ENCODE assay signal across 13 cellular contexts in genomic region chr1:26543444-26543835, GRCh38. TPM values are rescaled to one million over a fixed set of nuclear protein-coding genes. Genes with fewer than 3 reads are reported as not detected.
A peak's percentile ranks its signal among the peaks of the same experiment; 100 is the strongest.
DNase-seq lines count a peak whose midpoint lies in the region; ATAC-seq and TF ChIP-seq lines count a peak whose summit lies in the region.
"Had no signal": no experiment of that assay in that cellular context is flagged by ENCODE, and none has a peak within 500 bp of the region (broad histone marks: within the 10 kb centered on the region; RNA-seq: fewer than 3 reads in every experiment).

No MANE protein-coding gene starts in this region.

- intact Hi-C loops in PC-9 (cut with micrococcal nuclease; ENCODE audit: unreplicated experiment) (no loop called here), aorta (cut with DNase I) (no loop called here)

- WGBS in aorta, 2 donors = 76% methylated on average over 5 of the region's 5 CpGs

- H3K27me3 ChIP-seq in Peyer's patch (no peaks in the 10 kb centered on the region), PC-9 (ENCODE audit: insufficient read depth, low read depth) (no peaks in the 10 kb centered on the region), aorta (ENCODE audit: control insufficient read depth in 1 of 2, insufficient read depth in 2 of 2, low read length in 1 of 2) (no peaks in the 10 kb centered on the region)
- no peaks in the 10 kb centered on the region for H3K27me3 ChIP-seq in effector memory CD4-positive, alpha-beta T cell (replicated peaks; ENCODE audit: control insufficient read depth, insufficient read depth, low read length, poor library complexity, severe bottlenecking)

- no peak for ATAC-seq in GM19395 (IDR thresholded peaks at IDR 0.05; ENCODE audit: unreplicated experiment)
- ATAC-seq in aorta (ENCODE audit: low FRiP score) = no peak

- peaks cover 0 to 61% (median 0%) of the 10 kb centered on the region in 3 donors for H3K36me3 ChIP-seq in Peyer's patch
- H3K36me3 ChIP-seq in effector memory CD4-positive, alpha-beta T cell (ENCODE audit: control insufficient read depth, insufficient read depth, low read length) = peaks cover 9% of the 10 kb centered on the region
- H3K36me3 ChIP-seq in PC-9 (ENCODE audit: low read depth) = no peaks in the 10 kb centered on the region
- no peaks in the 10 kb centered on the region for H3K36me3 ChIP-seq in aorta (ENCODE audit: control insufficient read depth in 1 of 2, insufficient read depth in 2 of 2, low read length in 1 of 2)

- DNase-seq in T-helper 1 cell (no peak), Peyer's patch (no peak), PC-9 (no peak), aorta (no peak)
- no peak for DNase-seq in effector memory CD4-positive, alpha-beta T cell
- peak; percentile 41 for DNase-seq in stimulated activated CD8-positive, alpha-beta memory T cell treated with anti-CD3 and anti-CD28 coated beads, Interleukin-4, amount 100 ng/mL, for 48 hours
- DNase-seq: cortex of kidney, DND-41, glutamatergic neuron had no signal

- no TSS peak for BruUV-seq in PC-9 (replicated peaks; lab: Mats Ljungman, UMichigan)

- TF ChIP-seq CTCF in Peyer's patch (IDR thresholded peaks at IDR 0.05) (no peak), PC-9 (conservative IDR thresholded peaks at IDR 0.05) (no peak)

- no peaks in the 10 kb centered on the region for H3K27me3 Mint-ChIP-seq in T-helper 1 cell treated with Interleukin-12 subunit alpha and Interleukin-12 subunit beta and Interleukin-4 antibody, amounts not matched to agents 30 μg/mL and 1 μg/mL, for 36 hours (ENCODE audit: low read depth)

- no peaks in the 10 kb centered on the region for H3F3A ChIP-seq in PC-9 (ENCODE audit: insufficient read depth, low read depth)

- H2AFZ ChIP-seq in PC-9 = no peak overlapping the region

- no peaks in the 10 kb centered on the region for H3K9me2 ChIP-seq in PC-9 (ENCODE audit: insufficient read depth)

- no peak for TF ChIP-seq POLR2A in Peyer's patch (IDR thresholded peaks at IDR 0.05)

- H3K9me3 ChIP-seq in Peyer's patch (no peaks in the 10 kb centered on the region), PC-9 (ENCODE audit: insufficient read depth, low read depth) (no peaks in the 10 kb centered on the region), aorta (ENCODE audit: control insufficient read depth, low read length) (no peaks in the 10 kb centered on the region)
- no peaks in the 10 kb centered on the region for H3K9me3 ChIP-seq in effector memory CD4-positive, alpha-beta T cell (ENCODE audit: control insufficient read depth, low read length)

- H3K4me1 ChIP-seq in Peyer's patch (peaks cover 0 to 67% (median 47%) of the 10 kb centered on the region in 4 donors), PC-9 (replicated peaks; ENCODE audit: insufficient read depth) (no peaks in the 10 kb centered on the region), aorta (ENCODE audit: control insufficient read depth in 1 of 2, insufficient read depth in 2 of 2, low read length in 2 of 2) (no peaks in the 10 kb centered on the region)
- H3K4me1 ChIP-seq in effector memory CD4-positive, alpha-beta T cell (ENCODE audit: control insufficient read depth, insufficient read depth, low read length, poor library complexity, severe bottlenecking) = peaks cover 80% of the 10 kb centered on the region

- no peaks in the 10 kb centered on the region for H3K9me3 Mint-ChIP-seq in T-helper 1 cell treated with Interleukin-12 subunit alpha and Interleukin-12 subunit beta and Interleukin-4 antibody, amounts not matched to agents 30 μg/mL and 1 μg/mL, for 36 hours

- peaks cover 78% of the 10 kb centered on the region for H3K4me1 Mint-ChIP-seq in T-helper 1 cell treated with Interleukin-12 subunit alpha and Interleukin-12 subunit beta and Interleukin-4 antibody, amounts not matched to agents 30 μg/mL and 1 μg/mL, for 36 hours (ENCODE audit: low read depth)

- POLR2A ChIA-PET in PC-9 (lab: Charles Lee; ENCODE audit: unreplicated experiment) = no interaction called here

- CTCF ChIA-PET in PC-9 (lab: Charles Lee) = no interaction called here

- H3K36me3 Mint-ChIP-seq in T-helper 1 cell treated with Interleukin-12 subunit alpha and Interleukin-12 subunit beta and Interleukin-4 antibody, amounts not matched to agents 30 μg/mL and 1 μg/mL, for 36 hours (ENCODE audit: low read depth) = peaks cover 34% of the 10 kb centered on the region

- H3K4me2 ChIP-seq in PC-9 = no peak overlapping the region
- H3K4me2 ChIP-seq: smooth muscle cell had no signal

- no peaks in the 10 kb centered on the region for H3K79me2 ChIP-seq in PC-9 (ENCODE audit: low read depth)

- peak overlapping the region; percentile 79 to 87 (median 82) for H3K27ac ChIP-seq in Peyer's patch
- peak overlapping the region; percentile 83 for H3K27ac ChIP-seq in effector memory CD4-positive, alpha-beta T cell (ENCODE audit: insufficient read depth, low read length, poor library complexity, severe bottlenecking)
- H3K27ac ChIP-seq in PC-9 = no peak overlapping the region
- no peak overlapping the region for H3K27ac ChIP-seq in aorta (ENCODE audit: low read depth in 1 of 2, low read length in 2 of 2)
- H3K27ac ChIP-seq: 22Rv1 had no signal

- H3K4me3 Mint-ChIP-seq in T-helper 1 cell treated with Interleukin-12 subunit alpha and Interleukin-12 subunit beta and Interleukin-4 antibody, amounts not matched to agents 30 μg/mL and 1 μg/mL, for 36 hours = peak overlapping the region; percentile 89

- peak overlapping the region; percentile 99 for H3K27ac Mint-ChIP-seq in T-helper 1 cell treated with Interleukin-12 subunit alpha and Interleukin-12 subunit beta and Interleukin-4 antibody, amounts not matched to agents 30 μg/mL and 1 μg/mL, for 36 hours

- no peaks in the 10 kb centered on the region; the same call in 1 of the 2 replicates for H4K20me1 ChIP-seq in PC-9 (ENCODE audit: insufficient read depth)

- H3K4me3 ChIP-seq in Peyer's patch (peak overlapping the region; percentile 5 to 36 (median 15)), PC-9 (no peak overlapping the region), aorta (ENCODE audit: low read length in 2 of 2) (no peak overlapping the region)
- no peak overlapping the region for H3K4me3 ChIP-seq in effector memory CD4-positive, alpha-beta T cell (ENCODE audit: insufficient read depth, low read depth, low read length, poor library complexity, severe bottlenecking)
- H3K4me3 ChIP-seq: smooth muscle cell had no signal

RNA-seq across cellular contexts. Expression of gene RPS6KA1, which starts 13.9 kb away (rescaled TPM):
- total RNA-seq in Peyer's patch = 100 to 1,000 TPM in 3 of 4 donors, 10 to 100 TPM in 1; 69.3 to 311 (median 292) TPM
- total RNA-seq in PC-9 (2021) = 60.5 and 68.5 TPM in 2 replicates
- 10 to 100 TPM; 12.0 to 21.0 TPM for total RNA-seq in aorta
- polyA plus RNA-seq in aorta = 10 to 100 TPM in 1 of 2 donors, under 1 TPM in 1; 0.87 to 21.4 TPM

Comparison
In these comparisons a context has a peak if more than half of its experiments do, and no peak if none do; other contexts are left out.
1. H3K27ac ChIP-seq: peak in Peyer's patch (4 of 4) and effector memory CD4-positive, alpha-beta T cell (single experiment); none in PC-9 (single experiment) and aorta (0 of 2).
2. H3K4me3 ChIP-seq: peak in Peyer's patch (4 of 4); none in effector memory CD4-positive, alpha-beta T cell (single experiment), PC-9 (single experiment) and aorta (0 of 2).